In the genomic region with DNA sequence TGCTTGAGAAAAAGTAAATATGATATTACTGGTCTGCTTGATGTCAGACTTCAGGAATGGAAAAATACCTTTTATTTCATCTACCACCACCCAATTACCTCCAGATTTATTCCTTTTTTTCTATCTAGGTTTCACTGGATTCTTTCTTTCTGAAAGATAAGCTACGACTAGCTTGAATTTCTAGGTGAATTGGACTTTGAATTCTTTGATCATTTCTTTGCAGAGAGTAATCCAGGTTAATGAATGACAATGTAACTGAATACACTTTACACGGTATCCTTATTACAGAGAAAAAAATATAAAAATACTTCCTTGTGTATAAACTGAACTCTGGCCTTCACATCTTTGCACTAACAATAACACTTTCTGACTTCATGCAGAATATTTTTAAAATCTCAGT, we compare ENCODE assay signal across 28 cellular contexts. TPM values are rescaled to one million over a fixed set of nuclear protein-coding genes. Genes with fewer than 3 reads are reported as not detected.
DNase-seq lines count a peak whose midpoint lies in the region; ATAC-seq, FAIRE-seq and TF ChIP-seq lines count a peak whose summit lies in the region.
"Had no signal": no experiment of that assay in that cellular context is flagged by ENCODE, and none has a peak within 500 bp of the region (broad histone marks: within the 10 kb centered on the region; RNA-seq: fewer than 3 reads in every experiment).

No MANE protein-coding gene starts in this region.

- TF ChIP-seq CTCF in Calu3 (IDR thresholded peaks at IDR 0.05; ENCODE audit: unreplicated experiment) (no peak), pancreas (IDR thresholded peaks at IDR 0.05) (no peak), progenitor cell of endocrine pancreas (IDR thresholded peaks at IDR 0.05; ENCODE audit: unreplicated experiment) (no peak), HFFc6 (IDR thresholded peaks at IDR 0.05) (no peak)

- H3K4me3 Mint-ChIP-seq in Calu3 (ENCODE audit: low read depth, unreplicated experiment) (peak overlapping the region; percentile 57), progenitor cell of endocrine pancreas (ENCODE audit: low read depth) (no peak overlapping the region), HFFc6 (no peak overlapping the region)
- H3K4me3 Mint-ChIP-seq: activated CD4-positive, alpha-beta T cell treated with anti-CD3 and anti-CD28 coated beads, Interleukin-2, amount 10 ng/mL, durations not matched to agents 7 days and 5 days; activated T-cell treated with anti-CD3 and anti-CD28 coated beads, Interleukin-2, amount 50 U/mL, for 4 hours; memory B cell; stimulated activated naive CD8-positive, alpha-beta T cell treated with anti-CD3 and anti-CD28 coated beads, Interleukin-15, amount 100 ng/mL, for 72 hours; T-helper 2 cell treated with Interferon-gamma antibody and Interleukin-4, amounts not matched to agents 5 μg/mL and 100 μg/mL, for 36 hours had no signal

- H3K36me3 Mint-ChIP-seq in Calu3 (ENCODE audit: insufficient read depth, unreplicated experiment) (peaks cover 19% of the 10 kb centered on the region), progenitor cell of endocrine pancreas (ENCODE audit: insufficient read depth) (peaks cover 3% of the 10 kb centered on the region), HFFc6 (ENCODE audit: low read depth) (no peaks in the 10 kb centered on the region)
- H3K36me3 Mint-ChIP-seq: memory B cell had no signal

- H3K27me3 Mint-ChIP-seq in Calu3 (ENCODE audit: unreplicated experiment): no peaks in the 10 kb centered on the region
- no peaks in the 10 kb centered on the region for H3K27me3 Mint-ChIP-seq in progenitor cell of endocrine pancreas
- peaks cover 4% of the 10 kb centered on the region; the same call in 1 of the 2 replicates for H3K27me3 Mint-ChIP-seq in HFFc6 (ENCODE audit: insufficient read depth)
- H3K27me3 Mint-ChIP-seq: activated CD4-positive, alpha-beta T cell treated with anti-CD3 and anti-CD28 coated beads, Interleukin-2, amount 10 ng/mL, durations not matched to agents 7 days and 5 days; stimulated activated naive CD8-positive, alpha-beta T cell treated with anti-CD3 and anti-CD28 coated beads, Interleukin-15, amount 100 ng/mL, for 72 hours had no signal

- DNase-seq in Calu3: no peak
- no peak for DNase-seq in RCC 7860 (ENCODE audit: low spot score)
- DNase-seq in kidney glomerular epithelial cell (lab: John Stamatoyannopoulos, UW): peak; percentile 38
- DNase-seq in pancreas: no peak
- no peak for DNase-seq in NCI-H1105 (lab: John Stamatoyannopoulos, UW)
- DNase-seq in progenitor cell of endocrine pancreas (ENCODE audit: low spot score, unreplicated experiment): no peak
- DNase-seq in HFFc6: no peak
- DNase-seq in AML-193 (lab: John Stamatoyannopoulos, UW): no peak
- DNase-seq: activated CD4-positive, alpha-beta T cell treated with anti-CD3 and anti-CD28 coated beads, Interleukin-2, amount 10 ng/mL, durations not matched to agents 7 days and 5 days; activated gamma-delta T cell treated with Interleukin-2 at 50 U/mL for 16 hours; activated T-cell treated with anti-CD3 and anti-CD28 coated beads, Interleukin-2, amount 50 U/mL, for 4 hours; DND-41; dorsolateral prefrontal cortex; glutamatergic neuron; MG63; NCI-H1417; Right ventricle myocardium superior; stimulated activated CD8-positive, alpha-beta memory T cell treated with anti-CD3 and anti-CD28 coated beads, Interleukin-4, amount 100 ng/mL, for 48 hours; stimulated activated naive CD8-positive, alpha-beta T cell treated with anti-CD3 and anti-CD28 coated beads, Interleukin-15, amount 100 ng/mL, for 72 hours; thyroid gland; WERI-Rb-1 had no signal

- BruUV-seq in Calu3 (replicated peaks; lab: Mats Ljungman, UMichigan): no TSS peak

- H3K9me3 ChIP-seq in pancreas: no peaks in the 10 kb centered on the region
- H3K9me3 ChIP-seq: BLaER1, HAP-1, MG63, neutrophil, thyroid gland had no signal

- H3K4me3 ChIP-seq in pancreas: peak overlapping the region in 2 of 4 donors; percentile 1 to 3
- H3K4me3 ChIP-seq: BLaER1, dorsolateral prefrontal cortex, HAP-1, K562, MG63, thyroid gland had no signal

- H3K27ac ChIP-seq in pancreas: peak overlapping the region; percentile 18 to 81 (median 59)
- H3K27ac ChIP-seq: BLaER1, dorsolateral prefrontal cortex, neutrophil, thyroid gland, WERI-Rb-1 had no signal

- FAIRE-seq in RCC 7860 (lab: Jason Lieb, UNC): peak; percentile 87
- FAIRE-seq in pancreas (lab: Jason Lieb, UNC): peak; percentile 92
- FAIRE-seq: GM18507, K562 had no signal

- H3K4me1 ChIP-seq in pancreas: peaks cover 21 to 26% (median 26%) of the 10 kb centered on the region in 3 donors
- H3K4me1 ChIP-seq: HAP-1, thyroid gland had no signal

- H3K9me3 Mint-ChIP-seq in Calu3 (ENCODE audit: low read depth, unreplicated experiment) (no peaks in the 10 kb centered on the region), progenitor cell of endocrine pancreas (ENCODE audit: low read depth) (no peaks in the 10 kb centered on the region), HFFc6 (no peaks in the 10 kb centered on the region)
- H3K9me3 Mint-ChIP-seq: activated CD4-positive, alpha-beta T cell treated with anti-CD3 and anti-CD28 coated beads, Interleukin-2, amount 10 ng/mL, durations not matched to agents 7 days and 5 days; activated T-cell treated with anti-CD3 and anti-CD28 coated beads, Interleukin-2, amount 50 U/mL, for 4 hours; stimulated activated naive CD8-positive, alpha-beta T cell treated with anti-CD3 and anti-CD28 coated beads, Interleukin-15, amount 100 ng/mL, for 72 hours; T-helper 2 cell treated with Interferon-gamma antibody and Interleukin-4, amounts not matched to agents 5 μg/mL and 100 μg/mL, for 36 hours had no signal

- H3K36me3 ChIP-seq in pancreas: no peaks in the 10 kb centered on the region
- H3K36me3 ChIP-seq: BLaER1, MG63, neutrophil, thyroid gland, WERI-Rb-1 had no signal

- CTCF ChIA-PET in Calu3 (lab: Charles Lee): interaction anchor here (0.5 to 1.3 kb wide), 10 partner anchors 12 to 92 kb away, joined by 3 to 8 read pairs (median 4); a partner anchor contains a TSS

- H3K27ac Mint-ChIP-seq in Calu3 (ENCODE audit: unreplicated experiment) (no peak overlapping the region), progenitor cell of endocrine pancreas (no peak overlapping the region), HFFc6 (no peak overlapping the region)
- H3K27ac Mint-ChIP-seq: activated CD4-positive, alpha-beta T cell treated with anti-CD3 and anti-CD28 coated beads, Interleukin-2, amount 10 ng/mL, durations not matched to agents 7 days and 5 days; memory B cell; stimulated activated naive CD8-positive, alpha-beta T cell treated with anti-CD3 and anti-CD28 coated beads, Interleukin-15, amount 100 ng/mL, for 72 hours; T-helper 2 cell treated with Interferon-gamma antibody and Interleukin-4, amounts not matched to agents 5 μg/mL and 100 μg/mL, for 36 hours had no signal

- intact Hi-C loops in Calu3 (cut with micrococcal nuclease; ENCODE audit: unreplicated experiment): loop anchor here (1.0 to 10.0 kb wide), 4 partner anchors 20 to 340 kb away; a partner anchor contains a TSS
- intact Hi-C loops in pancreas (cut with DNase I): no loop called here

- H3K4me1 Mint-ChIP-seq in Calu3 (ENCODE audit: low read depth, unreplicated experiment) (peaks cover 13% of the 10 kb centered on the region), progenitor cell of endocrine pancreas (ENCODE audit: low read depth) (peaks cover 12% of the 10 kb centered on the region), HFFc6 (ENCODE audit: low read depth) (no peaks in the 10 kb centered on the region)
- H3K4me1 Mint-ChIP-seq: activated CD4-positive, alpha-beta T cell treated with anti-CD3 and anti-CD28 coated beads, Interleukin-2, amount 10 ng/mL, durations not matched to agents 7 days and 5 days; memory B cell; stimulated activated naive CD8-positive, alpha-beta T cell treated with anti-CD3 and anti-CD28 coated beads, Interleukin-15, amount 100 ng/mL, for 72 hours had no signal

- peak; percentile 93 to 96 (median 94) for ATAC-seq in pancreas
- ATAC-seq: activated T-cell treated with anti-CD3 and anti-CD28 coated beads, Interleukin-2, amount 50 U/mL, for 4 hours; K562; stimulated activated naive CD8-positive, alpha-beta T cell treated with anti-CD3 and anti-CD28 coated beads, Interleukin-15, amount 100 ng/mL, for 72 hours had no signal

- WGBS in pancreas, 2 donors: 2 to 9% methylated on average over 2 of the region's 2 CpGs

- H3K27me3 ChIP-seq in pancreas: no peaks in the 10 kb centered on the region
- H3K27me3 ChIP-seq: BLaER1, dorsolateral prefrontal cortex, MG63, neutrophil, thyroid gland had no signal

RNA-seq across cellular contexts. Expression of a gene that starts 59.5 kb away (rescaled TPM):
- 5.6 and 10.9 TPM in 2 replicates for total RNA-seq in Calu3 (2022)
- total RNA-seq in pancreas: 1 to 10 TPM in 5 of 6 donors, under 1 TPM in 1; 0.57 to 2.8 (median 1.3) TPM
- polyA plus RNA-seq in pancreas: 1 to 10 TPM; 1.6 to 5.0 TPM
- total RNA-seq in progenitor cell of endocrine pancreas: 16.5 and 17.6 TPM in 2 replicates
- total RNA-seq in HFFc6 (2021; fragmentation: NEBNext Ultra II Directional; extraction: Animal tissue kit (Norgen Biotek cat#: 25700)): 10 to 100 TPM in 4 of 6 experiments, 1 to 10 TPM in 2; 8.9 to 14.6 (median 11.1) TPM
